ENCODE assay signal across 34 cellular contexts in genomic region chr5:78804995-78805394, GRCh38.
"Had no signal": no experiment of that assay in that cellular context is flagged by ENCODE, and none has a peak within 500 bp of the region (broad histone marks: within the 10 kb centered on the region; RNA-seq: fewer than 3 reads in every experiment).

No MANE protein-coding gene starts in this region.

- FAIRE-seq: bronchial epithelial cell had no signal

- H3K27ac ChIP-seq: adrenal gland, esophagus squamous epithelium had no signal

- H3K27me3 Mint-ChIP-seq: activated CD4-positive, alpha-beta memory T cell treated with anti-CD3 and anti-CD28 coated beads for 36 hours; activated CD4-positive, alpha-beta T cell treated with anti-CD3 and anti-CD28 coated beads for 36 hours; activated CD4-positive, alpha-beta T cell treated with anti-CD3 and anti-CD28 coated beads, Interleukin-2, amount 10 ng/mL, durations not matched to agents 24 days and 14 days; activated CD8-positive, alpha-beta memory T cell treated with anti-CD3 and anti-CD28 coated beads, Interleukin-2, amount 10 ng/mL, durations not matched to agents 7 days and 5 days; activated naive CD4-positive, alpha-beta T cell treated with anti-CD3 and anti-CD28 coated beads, Interleukin-2, amount 50 U/mL, for 24 hours; activated naive CD8-positive, alpha-beta T cell treated with anti-CD3 and anti-CD28 coated beads for 36 hours; activated naive CD8-positive, alpha-beta T cell treated with anti-CD3 and anti-CD28 coated beads, Interleukin-2, amount 50 U/mL, for 24 hours; central memory CD8-positive, alpha-beta T cell; effector memory CD8-positive, alpha-beta T cell; T-cell had no signal

- H3K4me1 Mint-ChIP-seq: activated CD4-positive, alpha-beta T cell treated with anti-CD3 and anti-CD28 coated beads for 36 hours; activated CD4-positive, alpha-beta T cell treated with anti-CD3 and anti-CD28 coated beads, Interleukin-2, amount 10 ng/mL, durations not matched to agents 24 days and 14 days; activated CD8-positive, alpha-beta memory T cell treated with anti-CD3 and anti-CD28 coated beads, Interleukin-2, amount 10 ng/mL, durations not matched to agents 7 days and 5 days; activated naive CD4-positive, alpha-beta T cell treated with anti-CD3 and anti-CD28 coated beads, Interleukin-2, amount 50 U/mL, for 24 hours; activated naive CD8-positive, alpha-beta T cell treated with anti-CD3 and anti-CD28 coated beads for 36 hours; activated naive CD8-positive, alpha-beta T cell treated with anti-CD3 and anti-CD28 coated beads, Interleukin-2, amount 50 U/mL, for 24 hours; central memory CD8-positive, alpha-beta T cell; T-cell had no signal

- H3K36me3 ChIP-seq: adrenal gland, esophagus squamous epithelium had no signal

- H3K27me3 ChIP-seq: adrenal gland, esophagus squamous epithelium had no signal

- H3K4me1 ChIP-seq: adrenal gland had no signal

- H3K27ac Mint-ChIP-seq: activated CD4-positive, alpha-beta memory T cell treated with anti-CD3 and anti-CD28 coated beads for 36 hours; activated CD4-positive, alpha-beta T cell treated with anti-CD3 and anti-CD28 coated beads for 36 hours; activated CD4-positive, alpha-beta T cell treated with anti-CD3 and anti-CD28 coated beads, Interleukin-2, amount 10 ng/mL, durations not matched to agents 24 days and 14 days; activated CD8-positive, alpha-beta memory T cell treated with anti-CD3 and anti-CD28 coated beads, Interleukin-2, amount 10 ng/mL, durations not matched to agents 7 days and 5 days; activated CD8-positive, alpha-beta T cell treated with anti-CD3 and anti-CD28 coated beads, Interleukin-2, amount 10 ng/mL, durations not matched to agents 7 days and 5 days; activated naive CD4-positive, alpha-beta T cell treated with anti-CD3 and anti-CD28 coated beads for 36 hours; activated naive CD4-positive, alpha-beta T cell treated with anti-CD3 and anti-CD28 coated beads, Interleukin-2, amount 50 U/mL, for 24 hours; activated naive CD8-positive, alpha-beta T cell treated with anti-CD3 and anti-CD28 coated beads for 36 hours; activated naive CD8-positive, alpha-beta T cell treated with anti-CD3 and anti-CD28 coated beads, Interleukin-2, amount 50 U/mL, for 24 hours; activated T-helper 1 cell treated with anti-CD3 and anti-CD28 coated beads, Interleukin-12 subunit alpha, Interleukin-12 subunit beta, Interleukin-2, Interleukin-4 antibody, amounts not matched to agents 30 ng/mL and 10 ng/mL and 1 ng/mL, durations not matched to agents 14 hours and 24 hours and 36 hours; activated T-helper 2 cell treated with anti-CD3 and anti-CD28 coated beads, Interferon-gamma antibody, Interleukin-2, Interleukin-4, amounts not matched to agents 10 μg/mL and 5 μg/mL and 100 μg/mL, durations not matched to agents 14 hours and 24 hours and 36 hours; effector memory CD8-positive, alpha-beta T cell; T-cell; T-helper 1 cell treated with Interleukin-12 subunit alpha and Interleukin-12 subunit beta and Interleukin-4 antibody, amounts not matched to agents 30 μg/mL and 1 μg/mL, for 36 hours had no signal

- H3K4me3 ChIP-seq: adrenal gland, esophagus squamous epithelium had no signal

- DNase-seq: activated CD4-positive, alpha-beta memory T cell treated with anti-CD3 and anti-CD28 coated beads for 36 hours; activated CD4-positive, alpha-beta T cell treated with anti-CD3 and anti-CD28 coated beads for 36 hours; activated CD4-positive, alpha-beta T cell treated with anti-CD3 and anti-CD28 coated beads, Interleukin-2, amount 10 ng/mL, durations not matched to agents 24 days and 14 days; activated CD4-positive, CD25-positive, alpha-beta regulatory T cell; activated CD4-positive, CD25-positive, alpha-beta regulatory T cell treated with anti-CD3 and anti-CD28 coated beads, Interleukin-2, amount 50 U/mL, for 72 hours; activated CD8-positive, alpha-beta memory T cell treated with anti-CD3 and anti-CD28 coated beads, Interleukin-2, amount 10 ng/mL, durations not matched to agents 7 days and 5 days; activated CD8-positive, alpha-beta memory T cell treated with anti-CD3 and anti-CD28 coated beads, Interleukin-2, amount 50 U/mL, for 4 hours; activated CD8-positive, alpha-beta T cell treated with anti-CD3 and anti-CD28 coated beads, Interleukin-2, amount 10 ng/mL, durations not matched to agents 7 days and 5 days; activated effector memory CD4-positive, alpha-beta T cell treated with anti-CD3 and anti-CD28 coated beads, Interleukin-2, amount 50 U/mL, for 16 hours; activated naive CD4-positive, alpha-beta T cell treated with anti-CD3 and anti-CD28 coated beads for 36 hours; activated naive CD8-positive, alpha-beta T cell treated with anti-CD3 and anti-CD28 coated beads for 36 hours; activated naive CD8-positive, alpha-beta T cell treated with anti-CD3 and anti-CD28 coated beads, Interleukin-2, amount 50 U/mL, for 24 hours; activated T-cell treated with anti-CD3 and anti-CD28 coated beads, Interleukin-2, amount 50 U/mL, for 1 hour; activated T-cell treated with anti-CD3 and anti-CD28 coated beads, Interleukin-2, amount 50 U/mL, for 48 hours; adrenal gland; amygdala; aorta; cortex of kidney; dermis blood vessel endothelial cell; effector CD4-positive, alpha-beta T cell; effector memory CD8-positive, alpha-beta T cell; esophagus squamous epithelium; foreskin melanocyte; head of caudate nucleus; SW 1271; T-cell; T-helper 9 cell had no signal

- H3K4me3 Mint-ChIP-seq: activated CD4-positive, alpha-beta memory T cell treated with anti-CD3 and anti-CD28 coated beads for 36 hours; activated CD4-positive, alpha-beta T cell treated with anti-CD3 and anti-CD28 coated beads for 36 hours; activated CD4-positive, alpha-beta T cell treated with anti-CD3 and anti-CD28 coated beads, Interleukin-2, amount 10 ng/mL, durations not matched to agents 24 days and 14 days; activated CD8-positive, alpha-beta memory T cell treated with anti-CD3 and anti-CD28 coated beads, Interleukin-2, amount 10 ng/mL, durations not matched to agents 7 days and 5 days; activated CD8-positive, alpha-beta T cell treated with anti-CD3 and anti-CD28 coated beads, Interleukin-2, amount 10 ng/mL, durations not matched to agents 7 days and 5 days; activated naive CD4-positive, alpha-beta T cell treated with anti-CD3 and anti-CD28 coated beads for 36 hours; activated naive CD4-positive, alpha-beta T cell treated with anti-CD3 and anti-CD28 coated beads, Interleukin-2, amount 50 U/mL, for 24 hours; activated naive CD8-positive, alpha-beta T cell treated with anti-CD3 and anti-CD28 coated beads for 36 hours; activated naive CD8-positive, alpha-beta T cell treated with anti-CD3 and anti-CD28 coated beads, Interleukin-2, amount 50 U/mL, for 24 hours; activated T-helper 1 cell treated with anti-CD3 and anti-CD28 coated beads, Interleukin-12 subunit alpha, Interleukin-12 subunit beta, Interleukin-2, Interleukin-4 antibody, amounts not matched to agents 30 ng/mL and 10 ng/mL and 1 ng/mL, durations not matched to agents 14 hours and 24 hours and 36 hours; brain; central memory CD8-positive, alpha-beta T cell; effector memory CD8-positive, alpha-beta T cell; T-cell; T-helper 1 cell treated with Interleukin-12 subunit alpha and Interleukin-12 subunit beta and Interleukin-4 antibody, amounts not matched to agents 30 μg/mL and 1 μg/mL, for 36 hours had no signal

- ATAC-seq: activated CD4-positive, alpha-beta T cell treated with anti-CD3 and anti-CD28 coated beads for 36 hours; activated CD8-positive, alpha-beta memory T cell treated with anti-CD3 and anti-CD28 coated beads, Interleukin-2, amount 10 ng/mL, durations not matched to agents 7 days and 5 days; activated CD8-positive, alpha-beta T cell treated with anti-CD3 and anti-CD28 coated beads, Interleukin-2, amount 10 ng/mL, durations not matched to agents 7 days and 5 days; activated naive CD8-positive, alpha-beta T cell treated with anti-CD3 and anti-CD28 coated beads, Interleukin-2, amount 50 U/mL, for 24 hours; effector memory CD8-positive, alpha-beta T cell; T-cell had no signal

- H3K9me3 ChIP-seq: adrenal gland had no signal

- H3K9me3 Mint-ChIP-seq: activated CD4-positive, alpha-beta T cell treated with anti-CD3 and anti-CD28 coated beads, Interleukin-2, amount 10 ng/mL, durations not matched to agents 24 days and 14 days; activated naive CD4-positive, alpha-beta T cell treated with anti-CD3 and anti-CD28 coated beads, Interleukin-2, amount 50 U/mL, for 24 hours had no signal
